ENCODE assay signal across 1 cellular context in the genomic region with DNA sequence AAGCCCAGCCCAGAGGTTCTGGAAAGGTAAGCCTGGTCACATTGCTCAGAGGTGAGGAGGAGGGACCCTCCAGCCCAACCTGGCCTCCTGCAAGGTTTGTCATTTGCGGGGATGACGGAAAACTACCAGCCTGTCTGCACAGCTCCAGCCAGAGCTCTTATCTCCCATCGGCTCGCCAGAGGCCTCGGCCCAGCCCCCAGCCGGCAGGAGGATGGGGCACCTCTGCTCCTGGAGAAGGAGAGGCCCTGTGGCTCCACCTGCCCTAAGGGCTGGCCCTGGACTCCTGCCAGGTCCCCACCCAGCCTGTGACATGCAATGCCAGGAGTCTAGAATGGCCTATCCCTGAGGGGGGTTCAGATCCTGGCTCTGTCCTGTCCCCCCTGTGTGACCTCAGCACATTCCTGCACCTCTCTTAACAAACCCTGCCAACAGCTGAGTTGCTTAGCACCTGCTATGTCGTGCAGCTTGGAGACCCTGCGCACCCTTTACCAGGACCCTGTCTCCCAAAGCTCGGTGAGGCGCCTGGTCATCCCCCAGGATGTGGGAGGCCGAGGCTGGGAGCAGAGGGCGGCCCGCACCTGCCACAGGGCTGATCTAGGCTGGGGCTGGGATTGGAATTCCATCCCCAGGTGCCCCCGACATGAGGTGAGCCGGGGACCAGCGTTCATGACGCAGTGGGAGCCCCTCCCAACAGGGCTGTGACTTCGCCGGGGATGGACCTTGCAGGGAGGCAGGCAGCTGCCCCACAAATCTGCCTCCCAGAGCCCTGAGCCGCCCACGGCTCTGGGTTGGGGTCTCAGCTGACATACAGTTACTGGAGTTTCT.
TF ChIP-seq lines count a peak whose summit lies in the region.

No MANE protein-coding gene starts in this region.

TF ChIP-seq in HepG2, 621 proteins besides CTCF, POLR2A, EP300 and RAD21 (continued from another document):
- TF ChIP-seq ZNF350 (CRISPR knock-in tag; IDR thresholded peaks at IDR 0.05; ENCODE audit: borderline replicate concordance, low read depth): no peak; the same call in 1 of the 2 replicates
- TF ChIP-seq BORCS8-MEF2B (CRISPR knock-in tag; IDR thresholded peaks at IDR 0.05): peak; percentile 76
- TF ChIP-seq POLR2G (IDR thresholded peaks at IDR 0.05; ENCODE audit: low read depth, low read length): peak; percentile 59; the same call in 1 of the 2 replicates
- TF ChIP-seq, protein P1, sequence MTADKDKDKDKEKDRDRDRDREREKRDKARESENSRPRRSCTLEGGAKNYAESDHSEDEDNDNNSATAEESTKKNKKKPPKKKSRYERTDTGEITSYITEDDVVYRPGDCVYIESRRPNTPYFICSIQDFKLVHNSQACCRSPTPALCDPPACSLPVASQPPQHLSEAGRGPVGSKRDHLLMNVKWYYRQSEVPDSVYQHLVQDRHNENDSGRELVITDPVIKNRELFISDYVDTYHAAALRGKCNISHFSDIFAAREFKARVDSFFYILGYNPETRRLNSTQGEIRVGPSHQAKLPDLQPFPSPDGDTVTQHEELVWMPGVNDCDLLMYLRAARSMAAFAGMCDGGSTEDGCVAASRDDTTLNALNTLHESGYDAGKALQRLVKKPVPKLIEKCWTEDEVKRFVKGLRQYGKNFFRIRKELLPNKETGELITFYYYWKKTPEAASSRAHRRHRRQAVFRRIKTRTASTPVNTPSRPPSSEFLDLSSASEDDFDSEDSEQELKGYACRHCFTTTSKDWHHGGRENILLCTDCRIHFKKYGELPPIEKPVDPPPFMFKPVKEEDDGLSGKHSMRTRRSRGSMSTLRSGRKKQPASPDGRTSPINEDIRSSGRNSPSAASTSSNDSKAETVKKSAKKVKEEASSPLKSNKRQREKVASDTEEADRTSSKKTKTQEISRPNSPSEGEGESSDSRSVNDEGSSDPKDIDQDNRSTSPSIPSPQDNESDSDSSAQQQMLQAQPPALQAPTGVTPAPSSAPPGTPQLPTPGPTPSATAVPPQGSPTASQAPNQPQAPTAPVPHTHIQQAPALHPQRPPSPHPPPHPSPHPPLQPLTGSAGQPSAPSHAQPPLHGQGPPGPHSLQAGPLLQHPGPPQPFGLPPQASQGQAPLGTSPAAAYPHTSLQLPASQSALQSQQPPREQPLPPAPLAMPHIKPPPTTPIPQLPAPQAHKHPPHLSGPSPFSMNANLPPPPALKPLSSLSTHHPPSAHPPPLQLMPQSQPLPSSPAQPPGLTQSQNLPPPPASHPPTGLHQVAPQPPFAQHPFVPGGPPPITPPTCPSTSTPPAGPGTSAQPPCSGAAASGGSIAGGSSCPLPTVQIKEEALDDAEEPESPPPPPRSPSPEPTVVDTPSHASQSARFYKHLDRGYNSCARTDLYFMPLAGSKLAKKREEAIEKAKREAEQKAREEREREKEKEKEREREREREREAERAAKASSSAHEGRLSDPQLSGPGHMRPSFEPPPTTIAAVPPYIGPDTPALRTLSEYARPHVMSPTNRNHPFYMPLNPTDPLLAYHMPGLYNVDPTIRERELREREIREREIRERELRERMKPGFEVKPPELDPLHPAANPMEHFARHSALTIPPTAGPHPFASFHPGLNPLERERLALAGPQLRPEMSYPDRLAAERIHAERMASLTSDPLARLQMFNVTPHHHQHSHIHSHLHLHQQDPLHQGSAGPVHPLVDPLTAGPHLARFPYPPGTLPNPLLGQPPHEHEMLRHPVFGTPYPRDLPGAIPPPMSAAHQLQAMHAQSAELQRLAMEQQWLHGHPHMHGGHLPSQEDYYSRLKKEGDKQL (CRISPR knock-in tag; IDR thresholded peaks at IDR 0.05; ENCODE audit: low read depth): 0 out of 2 replicates have a peak, but pooled peaks have one; percentile 16
- no peak for TF ChIP-seq ZNF660 (CRISPR knock-in tag; IDR thresholded peaks at IDR 0.05; ENCODE audit: borderline replicate concordance, low read depth)
- TF ChIP-seq HHEX (CRISPR knock-in tag; IDR thresholded peaks at IDR 0.05): no peak
- TF ChIP-seq SAP130 (CRISPR knock-in tag; IDR thresholded peaks at IDR 0.05; ENCODE audit: low read depth): peak; percentile 59; the same call in 1 of the 2 replicates
- TF ChIP-seq ZSCAN21 (CRISPR knock-in tag; IDR thresholded peaks at IDR 0.05; ENCODE audit: borderline replicate concordance): peak; percentile 47; the same call in 1 of the 2 replicates
- TF ChIP-seq, protein P2, sequence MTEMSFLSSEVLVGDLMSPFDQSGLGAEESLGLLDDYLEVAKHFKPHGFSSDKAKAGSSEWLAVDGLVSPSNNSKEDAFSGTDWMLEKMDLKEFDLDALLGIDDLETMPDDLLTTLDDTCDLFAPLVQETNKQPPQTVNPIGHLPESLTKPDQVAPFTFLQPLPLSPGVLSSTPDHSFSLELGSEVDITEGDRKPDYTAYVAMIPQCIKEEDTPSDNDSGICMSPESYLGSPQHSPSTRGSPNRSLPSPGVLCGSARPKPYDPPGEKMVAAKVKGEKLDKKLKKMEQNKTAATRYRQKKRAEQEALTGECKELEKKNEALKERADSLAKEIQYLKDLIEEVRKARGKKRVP (CRISPR knock-in tag; IDR thresholded peaks at IDR 0.05): no peak
